In the genomic region with DNA sequence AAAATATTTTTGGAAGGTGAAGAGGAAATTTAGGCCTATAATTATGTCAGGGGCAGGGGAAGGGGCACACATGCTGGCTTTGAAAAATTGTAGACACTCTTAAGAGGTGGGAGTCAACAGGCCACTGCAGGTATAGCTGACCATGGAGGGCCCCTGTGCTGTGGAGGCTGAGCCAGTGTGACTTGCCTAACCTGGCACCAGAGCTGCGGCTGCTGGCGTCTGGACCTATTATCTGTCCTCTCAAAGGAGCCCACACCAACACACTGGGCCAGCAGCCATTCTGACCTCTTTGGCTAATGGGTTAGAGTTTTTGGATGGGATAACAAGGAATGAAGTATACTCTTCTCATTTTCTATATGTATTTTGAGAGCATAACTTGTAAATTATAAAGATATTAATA, we compare ENCODE assay signal across 22 cellular contexts.
"Had no signal": no experiment of that assay in that cellular context is flagged by ENCODE, and none has a peak within 500 bp of the region (broad histone marks: within the 10 kb centered on the region; RNA-seq: fewer than 3 reads in every experiment).

No MANE protein-coding gene starts in this region.

- H3K9me3 Mint-ChIP-seq: activated B cell treated with CpG ODN at 0.5 μM for 24 hours; activated CD8-positive, alpha-beta T cell treated with anti-CD3 and anti-CD28 coated beads for 36 hours; activated naive CD4-positive, alpha-beta T cell treated with anti-CD3 and anti-CD28 coated beads for 36 hours; activated T-cell treated with anti-CD3 and anti-CD28 coated beads, Interleukin-2, amount 50 U/mL, for 24 hours; dendritic cell treated with granulocyte-macrophage colony-stimulating factor and Interleukin-4, amounts not matched to agents 40 ng/mL and 50 ng/mL, for 4 days; mesothelial cell of epicardium; nephron; stimulated activated memory B cell treated with anti-CD40 and anti-IgM and Interleukin-4, amounts not matched to agents 10 μg/mL and 1 μg/mL and 100 μg/mL, for 72 hours; T-cell had no signal

- H3K4me3 Mint-ChIP-seq: activated B cell treated with CpG ODN at 0.5 μM for 24 hours; activated CD8-positive, alpha-beta T cell treated with anti-CD3 and anti-CD28 coated beads for 36 hours; activated naive CD4-positive, alpha-beta T cell treated with anti-CD3 and anti-CD28 coated beads for 36 hours; activated T-cell treated with anti-CD3 and anti-CD28 coated beads, Interleukin-2, amount 50 U/mL, for 24 hours; dendritic cell treated with granulocyte-macrophage colony-stimulating factor and Interleukin-4, amounts not matched to agents 40 ng/mL and 50 ng/mL, for 4 days; mesothelial cell of epicardium; nephron; stimulated activated memory B cell treated with anti-CD40 and anti-IgM and Interleukin-4, amounts not matched to agents 10 μg/mL and 1 μg/mL and 100 μg/mL, for 72 hours; T-cell had no signal

- H3K27ac ChIP-seq: esophagus squamous epithelium, hepatocyte, tibial artery, uterus had no signal

- ATAC-seq: activated CD8-positive, alpha-beta T cell treated with anti-CD3 and anti-CD28 coated beads for 36 hours; SK-N-SH treated with all-trans-retinoic acid at 6 μM for 48 hours; stimulated activated memory B cell treated with anti-CD40 and anti-IgM and Interleukin-4, amounts not matched to agents 10 μg/mL and 1 μg/mL and 100 μg/mL, for 72 hours; T-cell had no signal

- H3K27ac Mint-ChIP-seq: activated B cell treated with CpG ODN at 0.5 μM for 24 hours; dendritic cell treated with granulocyte-macrophage colony-stimulating factor and Interleukin-4, amounts not matched to agents 40 ng/mL and 50 ng/mL, for 4 days; mesothelial cell of epicardium; nephron; stimulated activated memory B cell treated with anti-CD40 and anti-IgM and Interleukin-4, amounts not matched to agents 10 μg/mL and 1 μg/mL and 100 μg/mL, for 72 hours; T-cell had no signal

- H3K4me3 ChIP-seq: esophagus squamous epithelium, hepatocyte, lung, tibial artery, uterus had no signal

- DNase-seq: activated B cell treated with CpG ODN at 0.5 μM for 24 hours; activated CD4-positive, alpha-beta T cell treated with anti-CD3 and anti-CD28 coated beads for 48 hours; activated CD8-positive, alpha-beta T cell treated with anti-CD3 and anti-CD28 coated beads for 36 hours; activated naive CD4-positive, alpha-beta T cell treated with anti-CD3 and anti-CD28 coated beads for 36 hours; activated T-cell treated with anti-CD3 and anti-CD28 coated beads, Interleukin-2, amount 50 U/mL, for 24 hours; effector CD8-positive, alpha-beta T cell; esophagus squamous epithelium; nucleus accumbens; posterior cingulate gyrus; small intestine; stimulated activated CD4-positive, alpha-beta T cell treated with anti-CD3 and anti-CD28 coated beads, Interleukin-4, amount 100 ng/mL, for 24 hours; substantia nigra; T-cell; uterus had no signal

- H3K27me3 ChIP-seq: esophagus squamous epithelium, hepatocyte, tibial artery, uterus had no signal

- H3K9me3 ChIP-seq: esophagus squamous epithelium, tibial artery, uterus had no signal

- H3K4me1 ChIP-seq: uterus had no signal

- H3K36me3 ChIP-seq: uterus had no signal
